Comparison of ENCODE assay signal across 1 cellular context in genomic region chr2:236318401-236318800, GRCh38.
TF ChIP-seq lines count a peak whose summit lies in the region.

No MANE protein-coding gene starts in this region.

TF ChIP-seq in HepG2, 621 proteins besides CTCF, POLR2A, EP300 and RAD21 (continued from another document):
- TF ChIP-seq RERE (CRISPR knock-in tag; IDR thresholded peaks at IDR 0.05; ENCODE audit: low read depth) = no peak
- TF ChIP-seq MNT (IDR thresholded peaks at IDR 0.05) = peak; percentile 98
- no peak for TF ChIP-seq XRCC5 (optimal IDR thresholded peaks at IDR 0.05; ENCODE audit: low read length)
- TF ChIP-seq FOXK2 (IDR thresholded peaks at IDR 0.05) = 0 out of 2 replicates have a peak, but pooled peaks have one; percentile 9
- no peak for TF ChIP-seq ATF1 (CRISPR knock-in tag; IDR thresholded peaks at IDR 0.05)
